In genomic region chr18:73826098-73826497, GRCh38 we compare ENCODE assay signal across 20 cellular contexts.
"Had no signal": no experiment of that assay in that cellular context is flagged by ENCODE, and none has a peak within 500 bp of the region (broad histone marks: within the 10 kb centered on the region; RNA-seq: fewer than 3 reads in every experiment).

No MANE protein-coding gene starts in this region.

- H3K4me3 ChIP-seq: SJSA1, SK-N-MC had no signal

- H3K27ac ChIP-seq: HL-60, SJSA1, SK-N-MC had no signal

- DNase-seq: KBM-7, MV-4-11, NCI-H1048, NCI-H1105, NCI-H1417 treated with DMSO at 0.1 percent for 48 hours, NCI-H146, NCI-H1694 treated with DMSO at 0.1 percent for 48 hours, NCI-H1930, NCI-H2081, NCI-H2107, NCI-H2227 treated with DMSO at 0.1 percent for 48 hours, NCI-H524 treated with DMSO at 0.1 percent for 48 hours, NCI-H69, NCI-H774, Right ventricle myocardium superior, RPMI8226, SIG-M5 had no signal

- H3K9me3 ChIP-seq: SJSA1 had no signal

- H3K27me3 ChIP-seq: SJSA1 had no signal

- H3K36me3 ChIP-seq: SJSA1 had no signal

- H3K4me1 ChIP-seq: SJSA1 had no signal
